Comparison of ENCODE assay signal across 1 cellular context in genomic region chr2:128791983-128792315, GRCh38.
TF ChIP-seq lines count a peak whose summit lies in the region.

No MANE protein-coding gene starts in this region.

TF ChIP-seq in H1, 55 proteins besides CTCF, POLR2A, EP300 and RAD21:
- TF ChIP-seq ATF3 (IDR thresholded peaks at IDR 0.05; ENCODE audit: insufficient read depth, low read depth, low read length) (no peak), E2F6 (IDR thresholded peaks at IDR 0.05) (no peak), KDM1A (IDR thresholded peaks at IDR 0.05; ENCODE audit: borderline replicate concordance, low read length) (no peak), MAX (IDR thresholded peaks at IDR 0.05) (no peak), BACH1 (IDR thresholded peaks at IDR 0.05; ENCODE audit: low read length) (no peak), TEAD4 (IDR thresholded peaks at IDR 0.05; ENCODE audit: low read depth, low read length) (no peak), TBP (IDR thresholded peaks at IDR 0.05; ENCODE audit: low read depth, low read length) (no peak), CHD2 (IDR thresholded peaks at IDR 0.05; ENCODE audit: low read length) (no peak), SIX5 (IDR thresholded peaks at IDR 0.05; ENCODE audit: low read depth, low read length) (no peak), TCF12 (IDR thresholded peaks at IDR 0.05; ENCODE audit: low read depth, low read length) (no peak), KDM4A (IDR thresholded peaks at IDR 0.05; ENCODE audit: low read depth, low read length, severe bottlenecking) (no peak)
